26 cellular contexts compared by ENCODE assay signal in genomic region chr7:37273891-37274290, GRCh38.
"Had no signal": no experiment of that assay in that cellular context is flagged by ENCODE, and none has a peak within 500 bp of the region (broad histone marks: within the 10 kb centered on the region; RNA-seq: fewer than 3 reads in every experiment).

No MANE protein-coding gene starts in this region.

- H3K27ac ChIP-seq: breast epithelium, hepatocyte, left lung, pancreas, right lobe of liver, skin epidermis, stomach, testis, uterus, VCaP had no signal

- ATAC-seq: activated CD4-positive, CD25-positive, alpha-beta regulatory T cell treated with anti-CD3 and anti-CD28 coated beads, Interleukin-2, amount 50 U/mL, for 24 hours; esophagus mucosa; left lung; pancreas; right lobe of liver; stimulated activated memory B cell treated with anti-CD40 and anti-IgM and Interleukin-4, amounts not matched to agents 10 μg/mL and 1 μg/mL and 100 μg/mL, for 72 hours had no signal

- H3K27me3 Mint-ChIP-seq: activated naive CD4-positive, alpha-beta T cell treated with anti-CD3 and anti-CD28 coated beads, Interleukin-2, amount 50 U/mL, for 24 hours; stimulated activated memory B cell treated with anti-CD40 and anti-IgM and Interleukin-4, amounts not matched to agents 10 μg/mL and 1 μg/mL and 100 μg/mL, for 72 hours had no signal

- H3K9me3 Mint-ChIP-seq: activated naive CD4-positive, alpha-beta T cell treated with anti-CD3 and anti-CD28 coated beads, Interleukin-2, amount 50 U/mL, for 24 hours; activated T-helper 1 cell treated with anti-CD3 and anti-CD28 coated beads, Interleukin-12 subunit alpha, Interleukin-12 subunit beta, Interleukin-2, Interleukin-4 antibody, amounts not matched to agents 30 ng/mL and 10 ng/mL and 1 ng/mL, durations not matched to agents 14 hours and 24 hours and 36 hours; immature natural killer cell; stimulated activated memory B cell treated with anti-CD40 and anti-IgM and Interleukin-4, amounts not matched to agents 10 μg/mL and 1 μg/mL and 100 μg/mL, for 72 hours; T-helper 1 cell treated with Interleukin-12 subunit alpha and Interleukin-12 subunit beta and Interleukin-4 antibody, amounts not matched to agents 30 μg/mL and 1 μg/mL, for 36 hours had no signal

- H3K27ac Mint-ChIP-seq: activated naive CD4-positive, alpha-beta T cell treated with anti-CD3 and anti-CD28 coated beads, Interleukin-2, amount 50 U/mL, for 24 hours; nephron; stimulated activated memory B cell treated with anti-CD40 and anti-IgM and Interleukin-4, amounts not matched to agents 10 μg/mL and 1 μg/mL and 100 μg/mL, for 72 hours; T-helper 1 cell treated with Interleukin-12 subunit alpha and Interleukin-12 subunit beta and Interleukin-4 antibody, amounts not matched to agents 30 μg/mL and 1 μg/mL, for 36 hours had no signal

- DNase-seq: activated gamma-delta T cell; cerebellar nuclear complex; cortex of kidney; effector CD4-positive, alpha-beta T cell; foreskin melanocyte; glutamatergic neuron; immature natural killer cell; left lung; pancreas; right lobe of liver; stimulated activated CD4-positive, alpha-beta T cell treated with anti-CD3 and anti-CD28 coated beads, Interleukin-1b, Interleukin-23, amount 100 ng/mL, for 48 hours; stomach; testis; trophoblast cell; uterus had no signal

- H3K4me3 Mint-ChIP-seq: activated naive CD4-positive, alpha-beta T cell treated with anti-CD3 and anti-CD28 coated beads, Interleukin-2, amount 50 U/mL, for 24 hours; activated T-helper 1 cell treated with anti-CD3 and anti-CD28 coated beads, Interleukin-12 subunit alpha, Interleukin-12 subunit beta, Interleukin-2, Interleukin-4 antibody, amounts not matched to agents 30 ng/mL and 10 ng/mL and 1 ng/mL, durations not matched to agents 14 hours and 24 hours and 36 hours; immature natural killer cell; nephron; stimulated activated memory B cell treated with anti-CD40 and anti-IgM and Interleukin-4, amounts not matched to agents 10 μg/mL and 1 μg/mL and 100 μg/mL, for 72 hours; T-helper 1 cell treated with Interleukin-12 subunit alpha and Interleukin-12 subunit beta and Interleukin-4 antibody, amounts not matched to agents 30 μg/mL and 1 μg/mL, for 36 hours had no signal
